Comparison of ENCODE assay signal across 8 cellular contexts in the genomic region with DNA sequence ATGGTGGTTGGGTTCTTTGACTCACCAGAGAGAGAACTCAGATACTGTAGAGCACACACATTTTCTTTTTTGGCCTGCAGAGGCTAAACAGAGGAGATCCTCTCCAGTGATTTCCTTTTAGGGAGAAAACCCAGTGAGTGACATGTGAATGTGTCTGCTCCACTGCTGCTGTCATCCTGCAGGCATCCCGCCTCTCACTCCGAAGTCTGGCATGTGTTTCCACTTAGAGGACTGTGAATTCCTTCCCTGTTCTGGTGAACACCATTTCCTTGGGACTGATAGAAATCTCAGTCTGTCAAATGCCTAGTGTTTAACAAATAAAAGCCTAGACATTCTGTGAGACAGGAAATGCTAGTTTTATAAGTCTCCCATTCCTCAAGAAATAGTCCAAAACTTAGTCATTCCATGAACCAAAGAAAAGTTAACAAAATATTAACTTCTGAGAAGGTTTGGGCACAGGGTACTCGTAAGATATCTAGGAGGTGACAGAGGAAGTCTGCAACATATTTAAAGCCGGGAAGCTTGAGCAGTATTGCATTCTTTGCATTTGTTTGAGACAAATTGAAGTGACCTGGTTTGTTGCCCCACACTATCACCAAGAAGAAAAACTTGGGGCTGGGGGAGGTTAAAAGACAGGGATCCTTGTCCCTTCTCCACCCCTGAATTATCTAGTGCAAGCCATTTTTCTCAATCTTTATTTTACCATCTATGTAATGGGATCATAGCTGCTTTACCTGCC.
A peak's percentile ranks its signal among the peaks of the same experiment; 100 is the strongest.
DNase-seq lines count a peak whose midpoint lies in the region; ATAC-seq and FAIRE-seq lines count a peak whose summit lies in the region.

No MANE protein-coding gene starts in this region.

- H3K4me1 Mint-ChIP-seq in IgD-negative memory B cell, result peaks cover 4% of the 10 kb centered on the region in 3 donors

- H3K4me3 ChIP-seq in muscle layer of colon (ENCODE audit: low read depth in 1 of 2, low read length in 2 of 2), result no peak overlapping the region

- ATAC-seq in GM21360 (IDR thresholded peaks at IDR 0.05; ENCODE audit: unreplicated experiment) (no peak), GM19351 (IDR thresholded peaks at IDR 0.05; ENCODE audit: unreplicated experiment) (no peak)

- H3K9ac ChIP-seq in muscle layer of colon (ENCODE audit: low read length), result no peak overlapping the region

- H3K27me3 ChIP-seq in muscle layer of colon (ENCODE audit: control insufficient read depth in 1 of 2, insufficient read depth in 2 of 2, low read length in 2 of 2), result no peaks in the 10 kb centered on the region

- no peak overlapping the region for H3K4me3 Mint-ChIP-seq in IgD-negative memory B cell

- peak overlapping the region in 2 of 3 donors; percentile 4 to 63 for H3K27ac Mint-ChIP-seq in IgD-negative memory B cell

- no peaks in the 10 kb centered on the region for H3K9me3 Mint-ChIP-seq in IgD-negative memory B cell

- DNase-seq in ACHN (peak; percentile 90), DMS53 treated with DMSO at 0.1 percent for 48 hours (lab: John Stamatoyannopoulos, UW; ENCODE audit: unreplicated experiment) (no peak), GF-D8 (lab: John Stamatoyannopoulos, UW) (no peak)

- peak; percentile 90 for FAIRE-seq in endometrium (lab: Jason Lieb, UNC)

- H3K4me1 ChIP-seq in muscle layer of colon (ENCODE audit: insufficient read depth, low read length), result peaks cover 75% of the 10 kb centered on the region

- peaks cover 5% of the 10 kb centered on the region for H3K36me3 Mint-ChIP-seq in IgD-negative memory B cell

- peak overlapping the region; percentile 85 for H3K27ac ChIP-seq in muscle layer of colon (ENCODE audit: low read depth, low read length)

- in situ Hi-C loops in ACHN (cut with HindIII; ENCODE audit: low pct_ligation_motif_present, low pct_unique_long_range_greater_than_20kb, low sequenced_read_pairs), result no loop called here

- H3K27me3 Mint-ChIP-seq in IgD-negative memory B cell, result no peaks in the 10 kb centered on the region

- H3K9me3 ChIP-seq in muscle layer of colon (ENCODE audit: low read length), result no peaks in the 10 kb centered on the region

- H3K36me3 ChIP-seq in muscle layer of colon (ENCODE audit: insufficient read depth, low read length), result no peaks in the 10 kb centered on the region
